ENCODE assay signal across 1 cellular context in the genomic region with DNA sequence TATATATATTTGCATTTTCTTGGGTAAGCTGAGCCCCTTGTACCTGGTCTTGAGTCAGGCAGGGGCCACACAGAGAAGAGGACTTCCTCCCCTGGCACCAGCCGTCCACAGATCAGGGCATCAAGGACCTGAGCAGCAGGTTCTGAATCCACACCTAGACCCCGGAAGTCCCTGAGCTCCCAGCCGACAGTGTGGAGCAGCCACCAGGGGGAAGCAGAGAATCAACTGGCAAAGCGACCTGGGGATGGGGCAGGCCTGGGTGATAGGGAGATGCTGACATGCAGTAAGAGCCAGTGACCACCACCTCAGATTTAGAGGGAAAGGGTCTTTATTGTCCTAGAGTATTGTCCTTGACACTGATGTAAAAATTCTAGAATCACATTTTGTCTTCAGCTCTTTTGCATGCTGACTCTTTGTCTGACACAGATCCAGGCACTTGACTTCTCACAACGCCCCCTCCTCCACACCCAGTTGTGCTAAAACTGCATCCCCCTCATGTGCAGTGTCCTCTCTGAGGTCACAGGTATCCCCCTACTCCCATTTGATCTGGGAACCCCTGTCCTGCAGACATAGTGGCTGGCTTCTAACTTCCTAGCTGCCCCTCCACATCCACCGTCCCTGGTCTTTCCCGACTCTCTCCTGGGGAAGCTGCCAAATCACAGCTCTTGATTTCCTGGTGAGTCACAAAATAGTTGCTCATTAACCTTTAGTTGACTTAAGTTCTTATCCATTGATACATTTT.
TF ChIP-seq lines count a peak whose summit lies in the region.

No MANE protein-coding gene starts in this region.

TF ChIP-seq in K562, 482 proteins besides CTCF, POLR2A, EP300 and RAD21 (continued from another document and continues in another):
- TF ChIP-seq BHLHE40 (IDR thresholded peaks at IDR 0.05; ENCODE audit: low read length) = peak; percentile 39; the same call in 1 of the 2 replicates
- TF ChIP-seq TOE1 (IDR thresholded peaks at IDR 0.05; ENCODE audit: borderline replicate concordance) = no peak; the same call in 1 of the 2 replicates
- TF ChIP-seq TOE1 (CRISPR knock-in tag; IDR thresholded peaks at IDR 0.05; ENCODE audit: borderline replicate concordance, low read depth) = no peak
- TF ChIP-seq CC2D1A (IDR thresholded peaks at IDR 0.05) = peak; percentile 74; the same call in 1 of the 2 replicates
- TF ChIP-seq FOS (IDR thresholded peaks at IDR 0.05; ENCODE audit: extremely low read depth, insufficient read length) = no peak
- no peak for TF ChIP-seq ZNF212 (CRISPR knock-in tag; IDR thresholded peaks at IDR 0.05)
- TF ChIP-seq, protein P1, sequence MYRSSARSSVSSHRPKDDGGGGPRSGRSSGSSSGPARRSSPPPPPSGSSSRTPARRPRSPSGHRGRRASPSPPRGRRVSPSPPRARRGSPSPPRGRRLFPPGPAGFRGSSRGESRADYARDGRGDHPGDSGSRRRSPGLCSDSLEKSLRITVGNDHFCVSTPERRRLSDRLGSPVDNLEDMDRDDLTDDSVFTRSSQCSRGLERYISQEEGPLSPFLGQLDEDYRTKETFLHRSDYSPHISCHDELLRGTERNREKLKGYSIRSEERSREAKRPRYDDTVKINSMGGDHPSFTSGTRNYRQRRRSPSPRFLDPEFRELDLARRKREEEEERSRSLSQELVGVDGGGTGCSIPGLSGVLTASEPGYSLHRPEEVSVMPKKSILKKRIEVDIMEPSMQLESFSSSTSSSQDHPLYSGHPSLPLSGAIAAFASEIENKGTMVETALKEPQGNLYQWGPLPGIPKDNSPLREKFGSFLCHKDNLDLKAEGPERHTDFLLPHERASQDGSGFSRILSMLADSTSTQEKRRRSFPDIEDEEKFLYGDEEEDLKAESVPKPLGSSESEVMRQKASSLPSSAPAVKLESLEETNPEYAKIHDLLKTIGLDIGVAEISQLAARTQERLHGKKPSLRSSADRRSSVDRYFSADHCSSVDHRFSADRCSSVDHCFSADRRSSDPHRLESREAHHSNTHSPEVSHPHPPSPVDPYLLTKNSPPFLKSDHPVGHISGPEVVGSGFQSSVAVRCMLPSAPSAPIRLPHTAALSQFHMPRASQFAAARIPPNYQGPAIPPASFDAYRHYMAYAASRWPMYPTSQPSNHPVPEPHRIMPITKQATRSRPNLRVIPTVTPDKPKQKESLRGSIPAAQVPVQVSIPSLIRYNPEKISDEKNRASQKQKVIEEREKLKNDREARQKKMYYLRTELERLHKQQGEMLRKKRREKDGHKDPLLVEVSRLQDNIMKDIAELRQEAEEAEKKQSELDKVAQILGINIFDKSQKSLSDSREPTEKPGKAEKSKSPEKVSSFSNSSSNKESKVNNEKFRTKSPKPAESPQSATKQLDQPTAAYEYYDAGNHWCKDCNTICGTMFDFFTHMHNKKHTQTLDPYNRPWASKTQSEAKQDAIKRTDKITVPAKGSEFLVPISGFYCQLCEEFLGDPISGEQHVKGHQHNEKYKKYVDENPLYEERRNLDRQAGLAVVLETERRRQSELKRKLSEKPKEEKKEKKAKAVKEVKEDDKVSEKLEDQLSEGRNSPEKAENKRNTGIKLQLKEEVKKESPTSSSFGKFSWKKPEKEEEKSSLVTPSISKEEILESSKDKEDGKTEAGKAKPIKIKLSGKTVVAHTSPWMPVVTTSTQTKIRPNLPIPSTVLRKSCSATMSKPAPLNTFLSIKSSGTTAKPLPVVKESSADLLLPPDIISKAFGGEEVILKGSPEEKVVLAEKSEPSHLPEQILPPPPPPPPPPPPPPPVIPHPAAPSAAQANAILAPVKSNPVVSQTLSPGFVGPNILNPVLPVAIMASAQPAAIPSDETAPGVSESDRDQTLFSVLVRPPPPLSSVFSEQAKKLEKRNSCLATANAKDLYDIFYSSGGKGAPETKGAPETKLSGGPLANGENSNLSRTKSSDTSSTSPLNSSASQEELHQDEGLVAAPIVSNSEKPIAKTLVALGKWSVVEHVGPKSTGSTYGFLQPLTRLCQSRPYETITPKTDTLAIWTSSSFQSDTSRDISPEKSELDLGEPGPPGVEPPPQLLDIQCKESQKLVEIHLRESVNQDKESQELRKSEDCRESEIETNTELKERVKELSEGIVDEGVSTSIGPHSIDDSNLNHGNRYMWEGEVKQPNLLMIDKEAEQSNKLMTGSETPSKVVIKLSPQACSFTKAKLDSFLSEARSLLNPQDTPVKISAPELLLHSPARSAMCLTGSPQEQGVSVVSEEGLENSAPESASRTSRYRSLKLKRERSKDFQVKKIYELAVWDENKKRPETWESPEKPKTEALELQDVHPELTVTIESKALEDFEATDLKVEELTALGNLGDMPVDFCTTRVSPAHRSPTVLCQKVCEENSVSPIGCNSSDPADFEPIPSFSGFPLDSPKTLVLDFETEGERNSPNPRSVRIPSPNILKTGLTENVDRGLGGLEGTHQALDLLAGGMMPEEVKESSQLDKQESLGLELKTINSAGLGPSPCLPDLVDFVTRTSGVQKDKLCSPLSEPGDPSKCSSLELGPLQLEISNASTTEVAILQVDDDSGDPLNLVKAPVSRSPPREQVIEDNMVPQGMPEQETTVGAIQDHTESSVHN (IDR thresholded peaks at IDR 0.05; ENCODE audit: borderline replicate concordance in 1 of 2, low read depth in 1 of 2) = no peak
- TF ChIP-seq CBX8 (IDR thresholded peaks at IDR 0.05; ENCODE audit: borderline replicate concordance, extremely low read depth, low read depth, low read length, poor library complexity, severe bottlenecking) = no peak
- TF ChIP-seq NFIX (CRISPR knock-in tag; IDR thresholded peaks at IDR 0.05; ENCODE audit: low read depth) = no peak
- no peak for TF ChIP-seq HDAC1 (IDR thresholded peaks at IDR 0.05)
- peak; percentile 58; the same call in 1 of the 2 replicates for TF ChIP-seq MTA3 (IDR thresholded peaks at IDR 0.05; ENCODE audit: borderline replicate concordance)
- TF ChIP-seq DDX20 (tag; IDR thresholded peaks at IDR 0.05; ENCODE audit: low read depth) = no peak
- TF ChIP-seq CCNT2 (IDR thresholded peaks at IDR 0.05; ENCODE audit: borderline replicate concordance, extremely low read depth, insufficient read length, low read depth, low read length) = no peak
- no peak for TF ChIP-seq ZNF133 (CRISPR knock-in tag; IDR thresholded peaks at IDR 0.05)
- no peak for TF ChIP-seq POLR2AphosphoS5 (IDR thresholded peaks at IDR 0.05; ENCODE audit: control insufficient read depth, insufficient read depth, low read depth, low read length)
- TF ChIP-seq NR1H2 (CRISPR knock-in tag; IDR thresholded peaks at IDR 0.05) = no peak
- no peak for TF ChIP-seq ETV5 (CRISPR knock-in tag; IDR thresholded peaks at IDR 0.05; ENCODE audit: low read depth)
- no peak for TF ChIP-seq ZNF584 (CRISPR knock-in tag; IDR thresholded peaks at IDR 0.05; ENCODE audit: low read depth)
- TF ChIP-seq SOX6 (IDR thresholded peaks at IDR 0.05) = no peak; the same call in 1 of the 2 replicates
- TF ChIP-seq, protein P2, sequence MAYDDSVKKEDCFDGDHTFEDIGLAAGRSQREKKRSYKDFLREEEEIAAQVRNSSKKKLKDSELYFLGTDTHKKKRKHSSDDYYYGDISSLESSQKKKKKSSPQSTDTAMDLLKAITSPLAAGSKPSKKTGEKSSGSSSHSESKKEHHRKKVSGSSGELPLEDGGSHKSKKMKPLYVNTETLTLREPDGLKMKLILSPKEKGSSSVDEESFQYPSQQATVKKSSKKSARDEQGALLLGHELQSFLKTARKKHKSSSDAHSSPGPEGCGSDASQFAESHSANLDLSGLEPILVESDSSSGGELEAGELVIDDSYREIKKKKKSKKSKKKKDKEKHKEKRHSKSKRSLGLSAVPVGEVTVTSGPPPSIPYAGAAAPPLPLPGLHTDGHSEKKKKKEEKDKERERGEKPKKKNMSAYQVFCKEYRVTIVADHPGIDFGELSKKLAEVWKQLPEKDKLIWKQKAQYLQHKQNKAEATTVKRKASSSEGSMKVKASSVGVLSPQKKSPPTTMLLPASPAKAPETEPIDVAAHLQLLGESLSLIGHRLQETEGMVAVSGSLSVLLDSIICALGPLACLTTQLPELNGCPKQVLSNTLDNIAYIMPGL (CRISPR knock-in tag; IDR thresholded peaks at IDR 0.05) = peak; percentile 86
- TF ChIP-seq, protein P3, sequence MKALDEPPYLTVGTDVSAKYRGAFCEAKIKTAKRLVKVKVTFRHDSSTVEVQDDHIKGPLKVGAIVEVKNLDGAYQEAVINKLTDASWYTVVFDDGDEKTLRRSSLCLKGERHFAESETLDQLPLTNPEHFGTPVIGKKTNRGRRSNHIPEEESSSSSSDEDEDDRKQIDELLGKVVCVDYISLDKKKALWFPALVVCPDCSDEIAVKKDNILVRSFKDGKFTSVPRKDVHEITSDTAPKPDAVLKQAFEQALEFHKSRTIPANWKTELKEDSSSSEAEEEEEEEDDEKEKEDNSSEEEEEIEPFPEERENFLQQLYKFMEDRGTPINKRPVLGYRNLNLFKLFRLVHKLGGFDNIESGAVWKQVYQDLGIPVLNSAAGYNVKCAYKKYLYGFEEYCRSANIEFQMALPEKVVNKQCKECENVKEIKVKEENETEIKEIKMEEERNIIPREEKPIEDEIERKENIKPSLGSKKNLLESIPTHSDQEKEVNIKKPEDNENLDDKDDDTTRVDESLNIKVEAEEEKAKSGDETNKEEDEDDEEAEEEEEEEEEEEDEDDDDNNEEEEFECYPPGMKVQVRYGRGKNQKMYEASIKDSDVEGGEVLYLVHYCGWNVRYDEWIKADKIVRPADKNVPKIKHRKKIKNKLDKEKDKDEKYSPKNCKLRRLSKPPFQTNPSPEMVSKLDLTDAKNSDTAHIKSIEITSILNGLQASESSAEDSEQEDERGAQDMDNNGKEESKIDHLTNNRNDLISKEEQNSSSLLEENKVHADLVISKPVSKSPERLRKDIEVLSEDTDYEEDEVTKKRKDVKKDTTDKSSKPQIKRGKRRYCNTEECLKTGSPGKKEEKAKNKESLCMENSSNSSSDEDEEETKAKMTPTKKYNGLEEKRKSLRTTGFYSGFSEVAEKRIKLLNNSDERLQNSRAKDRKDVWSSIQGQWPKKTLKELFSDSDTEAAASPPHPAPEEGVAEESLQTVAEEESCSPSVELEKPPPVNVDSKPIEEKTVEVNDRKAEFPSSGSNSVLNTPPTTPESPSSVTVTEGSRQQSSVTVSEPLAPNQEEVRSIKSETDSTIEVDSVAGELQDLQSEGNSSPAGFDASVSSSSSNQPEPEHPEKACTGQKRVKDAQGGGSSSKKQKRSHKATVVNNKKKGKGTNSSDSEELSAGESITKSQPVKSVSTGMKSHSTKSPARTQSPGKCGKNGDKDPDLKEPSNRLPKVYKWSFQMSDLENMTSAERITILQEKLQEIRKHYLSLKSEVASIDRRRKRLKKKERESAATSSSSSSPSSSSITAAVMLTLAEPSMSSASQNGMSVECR (CRISPR knock-in tag; IDR thresholded peaks at IDR 0.05) = no peak
- 0 out of 2 replicates have a peak, but pooled peaks have one; percentile 26 for TF ChIP-seq NFE2L1 (tag; IDR thresholded peaks at IDR 0.05; ENCODE audit: borderline replicate concordance, low read depth)
- TF ChIP-seq, protein P4, sequence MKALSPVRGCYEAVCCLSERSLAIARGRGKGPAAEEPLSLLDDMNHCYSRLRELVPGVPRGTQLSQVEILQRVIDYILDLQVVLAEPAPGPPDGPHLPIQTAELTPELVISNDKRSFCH (CRISPR knock-in tag; IDR thresholded peaks at IDR 0.05) = no peak
- TF ChIP-seq, protein P4 (tag; IDR thresholded peaks at IDR 0.05) = no peak; the same call in 1 of the 2 replicates
- TF ChIP-seq RBM22 (IDR thresholded peaks at IDR 0.05; ENCODE audit: low read depth, low read length, poor library complexity, severe bottlenecking) = no peak
- no peak for TF ChIP-seq BDP1 (IDR thresholded peaks at IDR 0.05; ENCODE audit: insufficient read depth, insufficient read length)
- TF ChIP-seq, protein P5, sequence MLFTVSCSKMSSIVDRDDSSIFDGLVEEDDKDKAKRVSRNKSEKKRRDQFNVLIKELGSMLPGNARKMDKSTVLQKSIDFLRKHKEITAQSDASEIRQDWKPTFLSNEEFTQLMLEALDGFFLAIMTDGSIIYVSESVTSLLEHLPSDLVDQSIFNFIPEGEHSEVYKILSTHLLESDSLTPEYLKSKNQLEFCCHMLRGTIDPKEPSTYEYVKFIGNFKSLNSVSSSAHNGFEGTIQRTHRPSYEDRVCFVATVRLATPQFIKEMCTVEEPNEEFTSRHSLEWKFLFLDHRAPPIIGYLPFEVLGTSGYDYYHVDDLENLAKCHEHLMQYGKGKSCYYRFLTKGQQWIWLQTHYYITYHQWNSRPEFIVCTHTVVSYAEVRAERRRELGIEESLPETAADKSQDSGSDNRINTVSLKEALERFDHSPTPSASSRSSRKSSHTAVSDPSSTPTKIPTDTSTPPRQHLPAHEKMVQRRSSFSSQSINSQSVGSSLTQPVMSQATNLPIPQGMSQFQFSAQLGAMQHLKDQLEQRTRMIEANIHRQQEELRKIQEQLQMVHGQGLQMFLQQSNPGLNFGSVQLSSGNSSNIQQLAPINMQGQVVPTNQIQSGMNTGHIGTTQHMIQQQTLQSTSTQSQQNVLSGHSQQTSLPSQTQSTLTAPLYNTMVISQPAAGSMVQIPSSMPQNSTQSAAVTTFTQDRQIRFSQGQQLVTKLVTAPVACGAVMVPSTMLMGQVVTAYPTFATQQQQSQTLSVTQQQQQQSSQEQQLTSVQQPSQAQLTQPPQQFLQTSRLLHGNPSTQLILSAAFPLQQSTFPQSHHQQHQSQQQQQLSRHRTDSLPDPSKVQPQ (CRISPR knock-in tag; IDR thresholded peaks at IDR 0.05; ENCODE audit: borderline replicate concordance) = no peak
- TF ChIP-seq NEUROD1 (IDR thresholded peaks at IDR 0.05; ENCODE audit: borderline replicate concordance, low read depth, low read length, partially characterized antibody) = peak; percentile 87
- peak; percentile 61 for TF ChIP-seq L3MBTL2 (IDR thresholded peaks at IDR 0.05)
- TF ChIP-seq, protein P6, sequence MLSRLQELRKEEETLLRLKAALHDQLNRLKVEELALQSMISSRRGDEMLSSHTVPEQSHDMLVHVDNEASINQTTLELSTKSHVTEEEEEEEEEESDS (CRISPR knock-in tag; IDR thresholded peaks at IDR 0.05) = no peak
- TF ChIP-seq ZNF12 (CRISPR knock-in tag; IDR thresholded peaks at IDR 0.05) = no peak
- no peak for TF ChIP-seq RFX5 (IDR thresholded peaks at IDR 0.05; ENCODE audit: low read depth, low read length)
- TF ChIP-seq SNRNP70 (optimal IDR thresholded peaks at IDR 0.05; ENCODE audit: low read depth, low read length) = no peak
- TF ChIP-seq MED1 (CRISPR knock-in tag; IDR thresholded peaks at IDR 0.05; ENCODE audit: borderline replicate concordance) = no peak
- TF ChIP-seq PHF8 (IDR thresholded peaks at IDR 0.05; ENCODE audit: borderline replicate concordance, low read length) = no peak
- no peak for TF ChIP-seq TAL1 (IDR thresholded peaks at IDR 0.05)
- no peak for TF ChIP-seq BRCA1 (IDR thresholded peaks at IDR 0.05)
- no peak for TF ChIP-seq BRCA1 (CRISPR knock-in tag; IDR thresholded peaks at IDR 0.05)
- peak in 1 of 2 experiments; percentile 88; a peak in 2 of 4 replicates for TF ChIP-seq MAZ (CRISPR knock-in tag; conservative IDR thresholded peaks at IDR 0.05 in 1 of 2, IDR thresholded peaks at IDR 0.05 in 1 of 2)
- TF ChIP-seq KHSRP (IDR thresholded peaks at IDR 0.05) = no peak
- no peak for TF ChIP-seq SRF (CRISPR knock-in tag; IDR thresholded peaks at IDR 0.05)
- no peak for TF ChIP-seq NFATC3 (IDR thresholded peaks at IDR 0.05)
- 0 out of 2 replicates have a peak, but pooled peaks have one; percentile 9 for TF ChIP-seq CCAR2 (IDR thresholded peaks at IDR 0.05; ENCODE audit: low read depth, low read length)
